29 cellular contexts compared by ENCODE assay signal in the genomic region with DNA sequence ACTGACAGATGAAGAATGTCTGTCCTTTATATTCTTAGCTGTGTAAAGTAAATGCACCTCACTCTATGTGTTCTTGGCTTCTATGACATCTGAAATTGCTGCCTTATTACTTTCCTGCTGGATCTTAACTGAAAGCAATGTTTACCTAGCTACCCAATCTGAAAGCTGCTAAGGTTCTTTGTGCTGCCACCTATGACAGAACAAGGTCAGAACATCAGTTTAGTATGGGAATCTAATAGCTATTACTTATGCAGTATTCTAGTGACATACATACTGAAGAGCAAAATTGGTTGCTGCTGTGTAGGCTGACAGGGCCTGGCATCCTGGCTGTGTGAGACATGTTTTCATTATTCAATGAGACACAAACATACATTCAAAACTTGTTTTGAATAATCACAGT.
"Had no signal": no experiment of that assay in that cellular context is flagged by ENCODE, and none has a peak within 500 bp of the region (broad histone marks: within the 10 kb centered on the region; RNA-seq: fewer than 3 reads in every experiment).

No MANE protein-coding gene starts in this region.

- H3K4me3 ChIP-seq: adrenal gland, body of pancreas, esophagus squamous epithelium, heart right ventricle, left lung, lung, skin epidermis, stomach, thyroid gland, upper lobe of left lung, vagina had no signal

- DNase-seq: activated CD4-positive, alpha-beta T cell treated with anti-CD3 and anti-CD28 coated beads for 48 hours; activated CD4-positive, alpha-beta T cell treated with anti-CD3 and anti-CD28 coated beads, Interleukin-2, amount 50 U/mL, for 48 hours; activated CD8-positive, alpha-beta memory T cell treated with anti-CD3 and anti-CD28 coated beads for 24 hours; activated effector memory CD4-positive, alpha-beta T cell treated with Interleukin-2 at 50 U/mL for 16 hours; activated naive CD4-positive, alpha-beta T cell treated with Interleukin-2 at 50 U/mL for 16 hours; adrenal gland; aorta; body of pancreas; dermis blood vessel endothelial cell; effector CD4-positive, alpha-beta T cell; esophagus squamous epithelium; foreskin melanocyte; heart right ventricle; left lung; mesendoderm; natural killer cell; posterior cingulate gyrus; stimulated activated CD4-positive, alpha-beta T cell treated with anti-CD3 and anti-CD28 coated beads, Interleukin-1b, Interleukin-23, amount 100 ng/mL, for 48 hours; stimulated activated CD4-positive, alpha-beta T cell treated with anti-CD3 and anti-CD28 coated beads, Interleukin-4, amount 100 ng/mL, for 4 hours; stimulated activated CD8-positive, alpha-beta memory T cell treated with anti-CD3 and anti-CD28 coated beads, Interleukin-4, amount 100 ng/mL, for 48 hours; stimulated activated naive B cell treated with anti-CD40 and anti-IgM and Interleukin-4, amounts not matched to agents 10 μg/mL and 1 μg/mL and 100 μg/mL, for 72 hours; stomach; thyroid gland; upper lobe of left lung had no signal

- H3K9me3 ChIP-seq: adrenal gland, body of pancreas, esophagus squamous epithelium, left lung, thyroid gland, upper lobe of left lung, vagina had no signal

- H3K4me1 ChIP-seq: adrenal gland, body of pancreas, esophagus squamous epithelium, heart right ventricle, left lung, stomach, thyroid gland, upper lobe of left lung, vagina had no signal

- H3K36me3 ChIP-seq: adrenal gland, esophagus squamous epithelium, heart right ventricle, left lung, stomach, thyroid gland, upper lobe of left lung, vagina had no signal

- H3K27me3 ChIP-seq: adrenal gland, body of pancreas, esophagus squamous epithelium, heart right ventricle, left lung, stomach, thyroid gland, upper lobe of left lung, vagina had no signal

- ATAC-seq: body of pancreas; heart right ventricle; left lung; natural killer cell; sciatic nerve; stimulated activated naive B cell treated with anti-CD40 and anti-IgM and Interleukin-4, amounts not matched to agents 10 μg/mL and 1 μg/mL and 100 μg/mL, for 72 hours had no signal

- H3K27ac ChIP-seq: adrenal gland, body of pancreas, epithelial cell of prostate, esophagus squamous epithelium, heart right ventricle, left lung, skin epidermis, stomach, thyroid gland, upper lobe of left lung, vagina had no signal
